In the genomic region with DNA sequence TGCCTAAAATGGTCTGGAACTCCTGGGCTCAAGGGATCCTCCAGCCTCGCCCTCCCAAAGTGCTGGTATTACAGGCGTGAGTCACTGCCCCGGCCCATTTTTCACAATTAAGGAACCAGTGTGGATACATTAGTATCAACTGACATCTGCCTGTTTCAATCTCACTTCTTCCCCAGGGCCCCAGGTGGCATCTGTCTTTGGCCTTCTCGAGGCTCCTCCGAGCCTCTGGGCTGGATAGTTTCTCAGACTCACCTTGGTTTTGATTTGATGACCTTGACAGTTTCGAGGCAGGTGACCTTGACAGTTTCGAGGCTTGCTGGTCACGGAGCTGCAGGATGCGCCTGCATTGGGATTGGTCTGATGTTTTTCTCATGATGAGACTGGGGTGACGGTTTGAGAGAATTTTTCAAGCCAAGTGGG, we compare ENCODE assay signal across 9 cellular contexts. TPM values are rescaled to one million over a fixed set of nuclear protein-coding genes. Genes with fewer than 3 reads are reported as not detected.
DNase-seq lines count a peak whose midpoint lies in the region; ATAC-seq and TF ChIP-seq lines count a peak whose summit lies in the region.
"Had no signal": no experiment of that assay in that cellular context is flagged by ENCODE, and none has a peak within 500 bp of the region (broad histone marks: within the 10 kb centered on the region; RNA-seq: fewer than 3 reads in every experiment).

No MANE protein-coding gene starts in this region.

- DNase-seq in CD1c-positive myeloid dendritic cell (ENCODE audit: extremely low spot score) (peak; percentile 72), NCI-H69 (lab: John Stamatoyannopoulos, UW) (peak; percentile 56), foreskin keratinocyte (peak in 1 of 2 donors; percentile 71), NCI-H2227 treated with DMSO at 0.1 percent for 48 hours (lab: John Stamatoyannopoulos, UW) (no peak), NCI-H2081 (lab: John Stamatoyannopoulos, UW) (no peak), NCI-H1092 (lab: John Stamatoyannopoulos, UW) (no peak)
- no peak for DNase-seq in activated CD4-positive, CD25-positive, alpha-beta regulatory T cell (lab: John Stamatoyannopoulos, UW)

- ATAC-seq in GM21447 (IDR thresholded peaks at IDR 0.05; ENCODE audit: unreplicated experiment) (peak; percentile 24), foreskin keratinocyte (peak; percentile 42)

- peaks cover 11% of the 10 kb centered on the region for H3K4me1 ChIP-seq in foreskin keratinocyte

- H3K27me3 ChIP-seq in foreskin keratinocyte = no peaks in the 10 kb centered on the region
- H3K27me3 ChIP-seq: right lobe of liver had no signal

- TF ChIP-seq CTCF in foreskin keratinocyte (conservative IDR thresholded peaks at IDR 0.05) = no peak

- H3K27ac ChIP-seq in foreskin keratinocyte = no peak overlapping the region
- H3K27ac ChIP-seq: right lobe of liver had no signal

RNA-seq across cellular contexts. Expression of a gene that starts 41.0 kb away (rescaled TPM):
- 49.8 and 61.0 TPM in 2 replicates for total RNA-seq in foreskin keratinocyte
- 32.1 and 38.1 TPM in 2 replicates for polyA plus RNA-seq in foreskin keratinocyte

Comparison
In these comparisons a context has a peak if more than half of its experiments do, and no peak if none do; other contexts are left out.
1. DNase-seq: peak in CD1c-positive myeloid dendritic cell (single experiment) and NCI-H69 (single experiment); none in NCI-H2227 treated with DMSO at 0.1 percent for 48 hours (single experiment), NCI-H2081 (0 of 2), activated CD4-positive, CD25-positive, alpha-beta regulatory T cell (0 of 4) and NCI-H1092 (single experiment).